ENCODE assay signal across 1 cellular context in the genomic region with DNA sequence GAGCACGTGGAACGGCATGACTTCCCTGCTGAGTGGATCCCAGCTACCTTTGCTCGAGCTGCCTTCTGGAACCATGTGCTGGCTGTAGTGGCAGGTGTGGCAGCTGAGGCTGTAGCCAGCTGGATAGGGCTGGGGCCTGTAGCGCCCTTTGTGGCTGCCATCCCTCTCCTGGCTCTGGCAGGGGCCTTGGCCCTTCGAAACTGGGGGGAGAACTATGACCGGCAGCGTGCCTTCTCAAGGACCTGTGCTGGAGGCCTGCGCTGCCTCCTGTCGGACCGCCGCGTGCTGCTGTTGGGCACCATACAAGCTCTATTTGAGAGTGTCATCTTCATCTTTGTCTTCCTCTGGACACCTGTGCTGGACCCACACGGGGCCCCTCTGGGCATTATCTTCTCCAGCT.
TF ChIP-seq lines count a peak whose summit lies in the region.

No MANE protein-coding gene starts in this region.

TF ChIP-seq in H1, 55 proteins besides CTCF, POLR2A, EP300 and RAD21:
- no peak for TF ChIP-seq SP4 (IDR thresholded peaks at IDR 0.05; ENCODE audit: low read length)
- TF ChIP-seq KDM5A (IDR thresholded peaks at IDR 0.05; ENCODE audit: low read length): no peak
- no peak for TF ChIP-seq CREB1 (IDR thresholded peaks at IDR 0.05)
- no peak for TF ChIP-seq KDM4A (IDR thresholded peaks at IDR 0.05; ENCODE audit: low read depth, low read length, severe bottlenecking)
- TF ChIP-seq EGR1 (IDR thresholded peaks at IDR 0.05; ENCODE audit: borderline replicate concordance, low read depth, low read length): no peak
- no peak for TF ChIP-seq CHD2 (IDR thresholded peaks at IDR 0.05; ENCODE audit: low read length)
- TF ChIP-seq, protein P1, sequence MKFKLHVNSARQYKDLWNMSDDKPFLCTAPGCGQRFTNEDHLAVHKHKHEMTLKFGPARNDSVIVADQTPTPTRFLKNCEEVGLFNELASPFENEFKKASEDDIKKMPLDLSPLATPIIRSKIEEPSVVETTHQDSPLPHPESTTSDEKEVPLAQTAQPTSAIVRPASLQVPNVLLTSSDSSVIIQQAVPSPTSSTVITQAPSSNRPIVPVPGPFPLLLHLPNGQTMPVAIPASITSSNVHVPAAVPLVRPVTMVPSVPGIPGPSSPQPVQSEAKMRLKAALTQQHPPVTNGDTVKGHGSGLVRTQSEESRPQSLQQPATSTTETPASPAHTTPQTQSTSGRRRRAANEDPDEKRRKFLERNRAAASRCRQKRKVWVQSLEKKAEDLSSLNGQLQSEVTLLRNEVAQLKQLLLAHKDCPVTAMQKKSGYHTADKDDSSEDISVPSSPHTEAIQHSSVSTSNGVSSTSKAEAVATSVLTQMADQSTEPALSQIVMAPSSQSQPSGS (IDR thresholded peaks at IDR 0.05; ENCODE audit: low read length): no peak
- TF ChIP-seq GTF2F1 (IDR thresholded peaks at IDR 0.05; ENCODE audit: borderline replicate concordance, low read depth, low read length): no peak
- TF ChIP-seq SIX5 (IDR thresholded peaks at IDR 0.05; ENCODE audit: low read depth, low read length): no peak
- no peak for TF ChIP-seq BACH1 (IDR thresholded peaks at IDR 0.05; ENCODE audit: low read length)
TF ChIP-seq in H1: peak in this region for 0.
